Comparison of ENCODE assay signal across 19 cellular contexts in the genomic region with DNA sequence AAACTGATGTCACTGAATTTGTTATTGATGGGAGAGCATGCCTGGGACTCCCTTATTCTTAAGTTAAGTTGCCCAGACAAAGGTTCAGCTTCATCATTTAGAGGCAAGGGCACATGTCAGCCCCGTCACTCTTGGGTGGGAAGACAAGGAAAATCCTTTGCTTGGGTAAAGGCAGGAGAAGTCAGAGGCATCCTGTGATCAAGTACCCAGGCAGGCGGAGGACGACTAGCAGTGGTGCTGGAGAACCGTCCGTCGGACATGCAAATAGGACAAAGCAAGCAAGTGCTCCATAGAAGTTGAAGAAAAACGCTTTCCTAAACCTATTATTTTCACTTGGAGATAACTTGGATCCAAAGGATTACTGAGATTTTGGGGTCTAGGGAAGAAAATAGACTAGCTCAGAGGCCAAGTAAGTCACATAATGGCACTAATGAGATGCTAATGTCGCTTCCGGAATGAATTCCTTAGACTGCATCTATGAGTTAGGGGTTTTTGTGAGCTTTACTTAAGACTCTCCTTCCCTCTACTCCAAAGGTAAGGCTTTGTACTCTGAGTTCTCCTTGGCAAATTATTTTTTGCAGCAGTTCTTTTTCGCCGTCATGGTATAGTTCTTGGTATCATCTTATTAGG.
DNase-seq lines count a peak whose midpoint lies in the region; ATAC-seq and TF ChIP-seq lines count a peak whose summit lies in the region.
"Had no signal": no experiment of that assay in that cellular context is flagged by ENCODE, and none has a peak within 500 bp of the region (broad histone marks: within the 10 kb centered on the region; RNA-seq: fewer than 3 reads in every experiment).

No MANE protein-coding gene starts in this region.

- no peaks in the 10 kb centered on the region for H3K27me3 Mint-ChIP-seq in activated CD4-positive, alpha-beta T cell treated with anti-CD3 and anti-CD28 coated beads for 36 hours

- no peak for ATAC-seq in activated CD4-positive, alpha-beta T cell treated with anti-CD3 and anti-CD28 coated beads for 36 hours
- no peak for ATAC-seq in RWPE2 (ENCODE audit: low read depth)
- ATAC-seq in HG03565 (IDR thresholded peaks at IDR 0.05; ENCODE audit: unreplicated experiment): no peak
- ATAC-seq: GM23338, heart left ventricle, left lung had no signal

- H3K9me3 Mint-ChIP-seq in activated CD4-positive, alpha-beta T cell treated with anti-CD3 and anti-CD28 coated beads for 36 hours (ENCODE audit: low read depth): no peaks in the 10 kb centered on the region
- H3K9me3 Mint-ChIP-seq: GM23338 had no signal

- peaks cover 64% of the 10 kb centered on the region for H3K36me3 ChIP-seq in ACC112 (ENCODE audit: insufficient read depth, low read length)
- H3K36me3 ChIP-seq in RWPE2 (ENCODE audit: low read depth): peaks cover 85% of the 10 kb centered on the region
- no peaks in the 10 kb centered on the region for H3K36me3 ChIP-seq in uterus
- H3K36me3 ChIP-seq: BE2C had no signal

- CTCF ChIA-PET in activated CD4-positive, alpha-beta T cell treated with anti-CD3 and anti-CD28 coated beads for 36 hours (lab: Charles Lee): interaction anchor here (0.5 to 2.4 kb wide), 6 partner anchors 15 to 724 kb away, joined by 3 to 8 read pairs (median 3); no protein-coding TSS in a partner anchor

- peak overlapping the region; percentile 48 for H3K27ac ChIP-seq in ACC112 (ENCODE audit: low read depth, low read length)
- H3K27ac ChIP-seq in RWPE2 (ENCODE audit: poor library complexity, severe bottlenecking): peak overlapping the region; percentile 100
- peak overlapping the region; percentile 100 for H3K27ac ChIP-seq in epithelial cell of prostate
- H3K27ac ChIP-seq in uterus: no peak overlapping the region
- H3K27ac ChIP-seq: 22Rv1, left lung had no signal

- H3K4me3 ChIP-seq in ACC112 (ENCODE audit: low read depth, low read length) (no peak overlapping the region), RWPE2 (ENCODE audit: severe bottlenecking) (no peak overlapping the region), uterus (no peak overlapping the region)
- H3K4me3 ChIP-seq: GM23338, heart left ventricle, left lung had no signal

- POLR2A ChIA-PET in activated CD4-positive, alpha-beta T cell treated with anti-CD3 and anti-CD28 coated beads for 36 hours (lab: Charles Lee): interaction anchor here (0.6 kb wide), 1 partner anchor 556 kb away, joined by 4 read pairs; no protein-coding TSS in a partner anchor

- no peak for TF ChIP-seq POLR2A in uterus (IDR thresholded peaks at IDR 0.05)

- TF ChIP-seq CTCF in RWPE2 (IDR thresholded peaks at IDR 0.05; ENCODE audit: poor library complexity, severe bottlenecking) (no peak), uterus (IDR thresholded peaks at IDR 0.05) (no peak)

- H3K36me3 Mint-ChIP-seq in activated CD4-positive, alpha-beta T cell treated with anti-CD3 and anti-CD28 coated beads for 36 hours (ENCODE audit: low read depth): peaks cover 84% of the 10 kb centered on the region

- no peak for DNase-seq in activated CD4-positive, alpha-beta T cell treated with anti-CD3 and anti-CD28 coated beads for 36 hours
- DNase-seq in activated CD4-positive, alpha-beta T cell treated with anti-CD3 and anti-CD28 coated beads, Interleukin-2, amount 50 U/mL, for 4 hours: no peak
- DNase-seq in RWPE2 (ENCODE audit: low spot score) (no peak), epithelial cell of prostate (ENCODE audit: low read depth, low spot score) (no peak), uterus (no peak), HuH-7.5 (ENCODE audit: low spot score) (no peak)
- DNase-seq: activated gamma-delta T cell; BE2C; heart left ventricle; Karpas-422; left lung; NCI-H1105; NCI-H2081; NCI-H510A treated with DMSO at 0.1 percent for 48 hours; stimulated activated CD4-positive, alpha-beta T cell treated with anti-CD3 and anti-CD28 coated beads, Interleukin-12 subunit alpha, Interleukin-12 subunit beta, amount 100 ng/mL, for 4 hours had no signal

- intact Hi-C loops in activated CD4-positive, alpha-beta T cell treated with anti-CD3 and anti-CD28 coated beads for 36 hours (cut with DNase I, micrococcal nuclease): no loop called here
- intact Hi-C loops in uterus (cut with DNase I; ENCODE audit: low total_unique reads): no loop called here

- peaks cover 48% of the 10 kb centered on the region for H3K4me1 ChIP-seq in ACC112 (ENCODE audit: control insufficient read depth, insufficient read depth, low read length, unreplicated experiment)
- no peaks in the 10 kb centered on the region for H3K4me1 ChIP-seq in RWPE2 (ENCODE audit: insufficient read depth, poor library complexity, severe bottlenecking)
- peaks cover 0 to 4% of the 10 kb centered on the region in 2 donors for H3K4me1 ChIP-seq in uterus
- H3K4me1 ChIP-seq: BE2C had no signal

- no peaks in the 10 kb centered on the region for H3K27me3 ChIP-seq in ACC112 (ENCODE audit: insufficient read depth, low read length)
- H3K27me3 ChIP-seq in RWPE2 (ENCODE audit: insufficient read depth, poor library complexity, severe bottlenecking): no peaks in the 10 kb centered on the region
- no peaks in the 10 kb centered on the region for H3K27me3 ChIP-seq in uterus
- H3K27me3 ChIP-seq: BE2C, heart left ventricle, left lung had no signal

- no peaks in the 10 kb centered on the region for H3K9me3 ChIP-seq in RWPE2 (ENCODE audit: severe bottlenecking)
- no peaks in the 10 kb centered on the region for H3K9me3 ChIP-seq in uterus
- H3K9me3 ChIP-seq: BE2C, heart left ventricle, left lung had no signal

- peak overlapping the region; percentile 8 for H3K27ac Mint-ChIP-seq in activated CD4-positive, alpha-beta T cell treated with anti-CD3 and anti-CD28 coated beads for 36 hours
- H3K27ac Mint-ChIP-seq: GM23338 had no signal

- H3K4me3 Mint-ChIP-seq in activated CD4-positive, alpha-beta T cell treated with anti-CD3 and anti-CD28 coated beads for 36 hours: no peak overlapping the region
- H3K4me3 Mint-ChIP-seq: GM23338 had no signal

- peaks cover 54% of the 10 kb centered on the region for H3K79me2 ChIP-seq in ACC112 (ENCODE audit: control insufficient read depth, insufficient read depth, low read length, unreplicated experiment)

- no peak overlapping the region for H2AFZ ChIP-seq in ACC112 (ENCODE audit: low read length, unreplicated experiment)
- H2AFZ ChIP-seq: GM23338 had no signal

- H3K4me1 Mint-ChIP-seq in activated CD4-positive, alpha-beta T cell treated with anti-CD3 and anti-CD28 coated beads for 36 hours: peaks cover 60% of the 10 kb centered on the region

Comparison
In these comparisons a context has a peak if more than half of its experiments do, and no peak if none do; other contexts are left out.
1. H3K27ac ChIP-seq: peak in ACC112 (single experiment), RWPE2 (single experiment) and epithelial cell of prostate (single experiment); none in uterus (0 of 2).